10 cellular contexts compared by ENCODE assay signal in the genomic region with DNA sequence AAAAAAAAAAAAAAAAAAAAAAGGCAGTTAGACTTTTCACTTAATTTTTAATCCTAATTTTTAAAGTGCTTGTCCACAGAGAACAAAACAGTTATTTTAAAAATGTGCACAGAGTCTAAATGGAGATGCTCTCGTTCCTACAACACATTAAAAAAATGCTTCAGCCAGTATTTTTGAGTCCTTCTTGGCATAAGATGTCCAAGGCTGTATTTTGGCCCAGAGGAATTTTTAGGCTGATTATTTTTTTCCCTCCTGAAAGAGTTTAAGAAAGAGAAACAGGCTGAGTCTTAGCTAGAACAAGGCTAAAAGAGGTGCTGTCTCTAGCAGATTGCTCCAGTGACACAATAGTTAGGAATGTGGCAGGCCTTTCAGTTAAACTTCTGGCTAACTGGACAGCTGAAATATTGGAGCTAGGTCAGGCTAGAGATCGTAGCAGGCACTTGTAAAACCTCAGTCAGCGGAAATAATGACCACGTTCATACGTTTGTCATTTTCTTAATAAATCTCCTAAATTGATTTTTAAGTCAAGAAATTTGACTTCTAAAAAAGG.
DNase-seq lines count a peak whose midpoint lies in the region; ATAC-seq, FAIRE-seq and TF ChIP-seq lines count a peak whose summit lies in the region.
"Had no signal": no experiment of that assay in that cellular context is flagged by ENCODE, and none has a peak within 500 bp of the region (broad histone marks: within the 10 kb centered on the region; RNA-seq: fewer than 3 reads in every experiment).

No MANE protein-coding gene starts in this region.

- H3K4me3 ChIP-seq in body of pancreas (no peak overlapping the region), gastrocnemius medialis (no peak overlapping the region)

- DNase-seq in H54 (ENCODE audit: insufficient read length, low spot score) = peak; percentile 49
- peak in 1 of 4 donors; percentile 4 for DNase-seq in body of pancreas
- peak; percentile 42 for DNase-seq in iPS DF 19.7 (ENCODE audit: low read depth, low spot score)
- peak in 1 of 2 donors; percentile 2 for DNase-seq in gastrocnemius medialis
- no peak for DNase-seq in NCI-H1105 (lab: John Stamatoyannopoulos, UW)
- DNase-seq in activated naive CD4-positive, alpha-beta T cell treated with anti-CD3 and anti-CD28 coated beads, Interleukin-2, amount 50 U/mL, for 16 hours = no peak
- DNase-seq in NCI-H187 treated with DMSO at 0.1 percent for 48 hours (lab: John Stamatoyannopoulos, UW) = no peak
- DNase-seq: activated B cell treated with CpG ODN at 0.5 μM for 24 hours, DND-41 had no signal

- peak; percentile 99 for FAIRE-seq in H54 (lab: Jason Lieb, UNC)

- no peaks in the 10 kb centered on the region for H3K36me3 ChIP-seq in body of pancreas (replicated peaks in 1 of 2; ENCODE audit: insufficient read depth in 1 of 2, low read depth in 2 of 2)
- H3K36me3 ChIP-seq in gastrocnemius medialis = no peaks in the 10 kb centered on the region

- H3K9me3 ChIP-seq in body of pancreas (no peaks in the 10 kb centered on the region), gastrocnemius medialis (no peaks in the 10 kb centered on the region)

- intact Hi-C loops in body of pancreas (cut with DNase I) = no loop called here
- intact Hi-C loops in gastrocnemius medialis (cut with DNase I; ENCODE audit: low total_unique reads) = no loop called here

- H3K27me3 ChIP-seq in body of pancreas = no peaks in the 10 kb centered on the region
- H3K27me3 ChIP-seq in gastrocnemius medialis = no peaks in the 10 kb centered on the region

- in situ Hi-C loops in gastrocnemius medialis (cut with MboI; ENCODE audit: low sequenced_read_pairs in 4 of 4) = no loop called here

- peak; percentile 27 for ATAC-seq in body of pancreas
- peak; percentile 80 to 82 for ATAC-seq in gastrocnemius medialis
- ATAC-seq in HG02852 (IDR thresholded peaks at IDR 0.05; ENCODE audit: unreplicated experiment) = no peak

- H3K4me1 ChIP-seq in body of pancreas (peaks cover 3% of the 10 kb centered on the region), gastrocnemius medialis (peaks cover 0 to 5% of the 10 kb centered on the region in 2 donors)

- no peak for TF ChIP-seq CTCF in body of pancreas (IDR thresholded peaks at IDR 0.05)
- TF ChIP-seq CTCF in gastrocnemius medialis (IDR thresholded peaks at IDR 0.05 in 4 of 5, conservative IDR thresholded peaks at IDR 0.05 in 1 of 5) = no peak

- TF ChIP-seq POLR2A in H54 (IDR thresholded peaks at IDR 0.05; ENCODE audit: low read depth, low read length) = no peak
- TF ChIP-seq POLR2A in body of pancreas (IDR thresholded peaks at IDR 0.05) = no peak
- TF ChIP-seq POLR2A in gastrocnemius medialis (IDR thresholded peaks at IDR 0.05) = no peak

- H3K27ac ChIP-seq in body of pancreas (no peak overlapping the region), gastrocnemius medialis (no peak overlapping the region)

- WGBS in body of pancreas, 2 donors = 25 to 31% methylated on average over 5 of the region's 5 CpGs

Comparison
In these comparisons a context has a peak if more than half of its experiments do, and no peak if none do; other contexts are left out.
1. DNase-seq: peak in H54 (single experiment) and iPS DF 19.7 (single experiment); none in NCI-H1105 (single experiment), activated naive CD4-positive, alpha-beta T cell treated with anti-CD3 and anti-CD28 coated beads, Interleukin-2, amount 50 U/mL, for 16 hours (single experiment) and NCI-H187 treated with DMSO at 0.1 percent for 48 hours (single experiment).